Comparison of ENCODE assay signal across 10 cellular contexts in genomic region chr11:101993172-101993571, GRCh38. TPM values are rescaled to one million over a fixed set of nuclear protein-coding genes. Genes with fewer than 3 reads are reported as not detected.
"Had no signal": no experiment of that assay in that cellular context is flagged by ENCODE, and none has a peak within 500 bp of the region (broad histone marks: within the 10 kb centered on the region; RNA-seq: fewer than 3 reads in every experiment).

No MANE protein-coding gene starts in this region.

- H3K27ac ChIP-seq: HL-60, KMS-11 had no signal

- H3K4me2 ChIP-seq: GM23338, KMS-11 had no signal

- H3K4me3 ChIP-seq: GM23338 had no signal

- H2AFZ ChIP-seq: GM23338 had no signal

- DNase-seq: H9, HCEC 1CT, HFFc6, KBM-7 had no signal

- H3K9ac ChIP-seq: KMS-11 had no signal

- FAIRE-seq: H1, H54 had no signal

- ATAC-seq: GM23338 had no signal

RNA-seq across cellular contexts. Expression of gene CFAP300, which starts 54.1 kb away (rescaled TPM):
- polyA plus RNA-seq: IgD-negative memory B cell had no signal
